In genomic region chr6:57221191-57221935, GRCh38 we compare ENCODE assay signal across 8 cellular contexts. TPM values are rescaled to one million over a fixed set of nuclear protein-coding genes. Genes with fewer than 3 reads are reported as not detected.
DNase-seq lines count a peak whose midpoint lies in the region; ATAC-seq, FAIRE-seq and TF ChIP-seq lines count a peak whose summit lies in the region.

No MANE protein-coding gene starts in this region.

- WGBS in iPS DF 6.9 (ENCODE audit: insufficient coverage, insufficient read length) = no CpG with 5 or more reads among the region's 38 CpGs

- CTCF ChIA-PET in T-cell (lab: Charles Lee) = interaction anchor here (0.6 to 1.3 kb wide), 4 partner anchors 45 to 125 kb away, joined by 3 to 8 read pairs (median 4); no protein-coding TSS in a partner anchor

- intact Hi-C loops in gastrocnemius medialis (cut with DNase I; ENCODE audit: low total_unique reads) = loop anchor here (5.0 kb wide), 1 partner anchor 41 kb away; no protein-coding TSS in a partner anchor

- H3K4me1 ChIP-seq in iPS DF 6.9 (ENCODE audit: control insufficient read depth, insufficient read depth, low read length) (no peaks in the 10 kb centered on the region), gastrocnemius medialis (peaks cover 0 to 9% of the 10 kb centered on the region in 2 donors)

- peak; percentile 48 for TF ChIP-seq CTCF in GM12864 (IDR thresholded peaks at IDR 0.05; ENCODE audit: low read depth, low read length, missing control alignments)
- peak; percentile 45 for TF ChIP-seq CTCF in astrocyte of the spinal cord (IDR thresholded peaks at IDR 0.05; ENCODE audit: low read depth, low read length)
- peak; percentile 21 to 65 (median 49) for TF ChIP-seq CTCF in gastrocnemius medialis (IDR thresholded peaks at IDR 0.05 in 4 of 5, conservative IDR thresholded peaks at IDR 0.05 in 1 of 5)

- H3K9me3 Mint-ChIP-seq in T-cell = no peaks in the 10 kb centered on the region

- H3K4me3 ChIP-seq in GM12864 (ENCODE audit: low read depth, low read length) = peak overlapping the region; percentile 89
- peak overlapping the region; percentile 91 for H3K4me3 ChIP-seq in astrocyte of the spinal cord (ENCODE audit: low read depth, low read length)
- H3K4me3 ChIP-seq in iPS DF 6.9 (ENCODE audit: low read length) = peak overlapping the region; percentile 94
- H3K4me3 ChIP-seq in gastrocnemius medialis = peak overlapping the region; percentile 87 to 100 (median 92)

- in situ Hi-C loops in astrocyte of the spinal cord (cut with HindIII; ENCODE audit: low sequenced_read_pairs) (no loop called here), gastrocnemius medialis (cut with MboI; ENCODE audit: low sequenced_read_pairs in 4 of 4) (loop anchor here in 1 of 4 donors (10.0 kb wide), 1 partner anchor 83 kb away; no protein-coding TSS in a partner anchor)

- no peaks in the 10 kb centered on the region for H3K27me3 ChIP-seq in iPS DF 6.9 (ENCODE audit: control insufficient read depth, insufficient read depth, low read length)
- no peaks in the 10 kb centered on the region for H3K27me3 ChIP-seq in gastrocnemius medialis

- no peaks in the 10 kb centered on the region for H3K36me3 Mint-ChIP-seq in T-cell

- H3K27me3 Mint-ChIP-seq in T-cell = peaks cover 14 to 30% of the 10 kb centered on the region in 2 donors

- FAIRE-seq in H54 (lab: Jason Lieb, UNC) = peak; percentile 33

- peaks cover 8 to 17% (median 10%) of the 10 kb centered on the region in 3 donors for H3K4me1 Mint-ChIP-seq in T-cell

- H3K36me3 ChIP-seq in iPS DF 6.9 (ENCODE audit: control insufficient read depth, insufficient read depth, low read length) = no peaks in the 10 kb centered on the region
- no peaks in the 10 kb centered on the region for H3K36me3 ChIP-seq in gastrocnemius medialis

- POLR2A ChIA-PET in T-cell (lab: Charles Lee) = no interaction called here

- H3K27ac ChIP-seq in iPS DF 6.9 (ENCODE audit: low read length) (no peak overlapping the region), gastrocnemius medialis (peak overlapping the region; percentile 75 to 83 (median 81))

- H3K4me3 Mint-ChIP-seq in T-cell = peak overlapping the region; percentile 89 to 97 (median 91)

- DNase-seq in GM12864 (ENCODE audit: low read depth) (no peak), H54 (ENCODE audit: insufficient read length, low spot score) (peak; percentile 47), LHCN-M2 (ENCODE audit: low read depth) (peak; percentile 53), T-cell (peak in 26 of 34 experiments; percentile 4 to 46 (median 20)), astrocyte of the spinal cord (ENCODE audit: low read depth, low spot score) (peak; percentile 73), iPS DF 6.9 (ENCODE audit: low read depth, low spot score) (peak; percentile 79), gastrocnemius medialis (peak in 1 of 2 donors; percentile 16), OCI-M2 (lab: John Stamatoyannopoulos, UW; ENCODE audit: unreplicated experiment) (no peak)

- H3K9me3 ChIP-seq in iPS DF 6.9 (ENCODE audit: control insufficient read depth, insufficient read depth, low read length) (no peaks in the 10 kb centered on the region), gastrocnemius medialis (no peaks in the 10 kb centered on the region)

- TF ChIP-seq POLR2A in H54 (IDR thresholded peaks at IDR 0.05; ENCODE audit: low read depth, low read length) (peak; percentile 57), gastrocnemius medialis (IDR thresholded peaks at IDR 0.05) (no peak)

- peak; percentile 32 to 64 (median 54) for ATAC-seq in T-cell (replicated peaks in 1 of 4)
- peak; percentile 49 to 65 for ATAC-seq in gastrocnemius medialis

- peak overlapping the region in 1 of 2 donors; percentile 60 for H3K27ac Mint-ChIP-seq in T-cell

RNA-seq across cellular contexts. Expression of gene RAB23, which starts 0.7 kb away (rescaled TPM):
- total RNA-seq in LHCN-M2 (2014; rRNA removed) = 37.0 and 39.8 TPM in 2 replicates
- polyA plus RNA-seq in LHCN-M2 (2012) = 10.4 TPM
- total RNA-seq in T-cell = 1 to 10 TPM in 2 of 5 donors, under 1 TPM in 3; 0.23 to 1.6 (median 0.82) TPM
- total RNA-seq in gastrocnemius medialis = 10 to 100 TPM in 3 of 4 donors, 1 to 10 TPM in 1; 8.7 to 18.5 (median 11.6) TPM

RNA-seq across cellular contexts. Expression of gene BAG2, which starts 49.2 kb away (rescaled TPM):
- total RNA-seq in LHCN-M2 (2014; rRNA removed) = 16.3 and 19.6 TPM in 2 replicates
- polyA plus RNA-seq in LHCN-M2 (2012) = 5.2 TPM
- 1 to 10 TPM; 3.2 to 5.1 (median 3.9) TPM for total RNA-seq in T-cell
- total RNA-seq in gastrocnemius medialis = 10 to 100 TPM in 2 of 4 donors, 1 to 10 TPM in 2; 6.7 to 15.7 (median 9.8) TPM

Comparison
In these comparisons a context has a peak if more than half of its experiments do, and no peak if none do; other contexts are left out.
1. DNase-seq: peak in H54 (single experiment), LHCN-M2 (single experiment), T-cell (26 of 34), astrocyte of the spinal cord (single experiment) and iPS DF 6.9 (single experiment); none in GM12864 (single experiment) and OCI-M2 (single experiment).
2. Peak in every context shown above with its lines, with median percentiles within 50 percentile points of each other: H3K4me3 ChIP-seq and CTCF ChIP-seq.